8 cellular contexts compared by ENCODE assay signal in the genomic region with DNA sequence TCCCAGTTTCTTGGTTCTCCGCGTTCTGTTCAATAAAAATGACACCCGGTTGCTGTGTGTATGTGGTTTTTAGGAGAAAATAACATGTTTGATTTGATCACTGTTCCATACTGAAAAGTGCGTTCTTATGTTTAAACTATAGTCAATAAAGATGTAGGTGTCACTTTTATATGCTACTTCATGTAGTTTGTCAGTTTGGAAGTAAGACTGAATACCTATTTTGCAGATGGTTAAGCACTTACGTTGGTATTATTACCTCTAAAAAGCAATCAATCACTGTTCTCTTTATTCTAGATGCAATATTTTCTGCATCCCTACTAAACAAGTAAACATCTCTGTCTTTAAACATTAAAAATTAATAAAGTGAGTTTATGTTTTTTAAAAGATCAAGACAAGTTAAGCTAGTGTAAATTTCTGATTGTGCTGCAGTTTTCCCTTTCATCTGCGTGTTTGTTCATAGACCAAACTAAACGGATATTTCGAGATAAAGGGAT. TPM values are rescaled to one million over a fixed set of nuclear protein-coding genes. Genes with fewer than 3 reads are reported as not detected.
A peak's percentile ranks its signal among the peaks of the same experiment; 100 is the strongest.
DNase-seq lines count a peak whose midpoint lies in the region; ATAC-seq and TF ChIP-seq lines count a peak whose summit lies in the region.

No MANE protein-coding gene starts in this region.

- TF ChIP-seq POLR2A in vagina (IDR thresholded peaks at IDR 0.05): no peak

- peaks cover 35% of the 10 kb centered on the region for H3K4me1 Mint-ChIP-seq in stimulated activated naive CD8-positive, alpha-beta T cell treated with anti-CD3 and anti-CD28 coated beads, Interleukin-15, Interleukin-2, amounts not matched to agents 100 ng/mL and 50 ng/mL, for 24 hours (ENCODE audit: low read depth)

- peaks cover 27% of the 10 kb centered on the region for H3K36me3 Mint-ChIP-seq in stimulated activated naive CD8-positive, alpha-beta T cell treated with anti-CD3 and anti-CD28 coated beads, Interleukin-15, Interleukin-2, amounts not matched to agents 100 ng/mL and 50 ng/mL, for 24 hours (ENCODE audit: low read depth)

- H3K27ac ChIP-seq in ascending aorta (no peak overlapping the region), lung (ENCODE audit: low read depth in 1 of 2, low read length in 1 of 2) (no peak overlapping the region), vagina (peak overlapping the region; percentile 84)

- no peaks in the 10 kb centered on the region for H3K9me3 ChIP-seq in ascending aorta
- H3K9me3 ChIP-seq in lung (ENCODE audit: control insufficient read depth in 2 of 2, insufficient read depth in 1 of 2, low read length in 1 of 2): no peaks in the 10 kb centered on the region
- no peaks in the 10 kb centered on the region for H3K9me3 ChIP-seq in vagina

- DNase-seq in stimulated activated naive CD8-positive, alpha-beta T cell treated with anti-CD3 and anti-CD28 coated beads, Interleukin-15, Interleukin-2, amounts not matched to agents 100 U/mL and 50 U/mL, for 24 hours: no peak
- DNase-seq in ascending aorta (ENCODE audit: low spot score in 2 of 2) (no peak), lung (ENCODE audit: low spot score) (no peak), vagina (ENCODE audit: extremely low spot score in 2 of 2) (no peak)
- no peak for DNase-seq in activated CD4-positive, CD25-positive, alpha-beta regulatory T cell (lab: John Stamatoyannopoulos, UW)

- H3K4me3 ChIP-seq in ascending aorta (peak overlapping the region; percentile 58 to 70), lung (peak overlapping the region; percentile 77), vagina (peak overlapping the region; percentile 65 to 70)

- H3K27me3 Mint-ChIP-seq in stimulated activated naive CD8-positive, alpha-beta T cell treated with anti-CD3 and anti-CD28 coated beads, Interleukin-15, Interleukin-2, amounts not matched to agents 100 ng/mL and 50 ng/mL, for 24 hours: no peaks in the 10 kb centered on the region

- peaks cover 4 to 5% of the 10 kb centered on the region in 2 donors for H3K4me1 ChIP-seq in ascending aorta
- H3K4me1 ChIP-seq in lung (ENCODE audit: control insufficient read depth in 2 of 2, insufficient read depth in 2 of 2, low read length in 2 of 2): peaks cover 2 to 3% of the 10 kb centered on the region in 2 donors
- H3K4me1 ChIP-seq in vagina: peaks cover 10% of the 10 kb centered on the region

- H3K36me3 ChIP-seq in ascending aorta: no peaks in the 10 kb centered on the region
- no peaks in the 10 kb centered on the region for H3K36me3 ChIP-seq in lung (ENCODE audit: control insufficient read depth in 2 of 2, insufficient read depth in 2 of 2, low read length in 2 of 2)
- H3K36me3 ChIP-seq in vagina: no peaks in the 10 kb centered on the region

- H3K27me3 ChIP-seq in ascending aorta: no peaks in the 10 kb centered on the region
- no peaks in the 10 kb centered on the region for H3K27me3 ChIP-seq in lung (ENCODE audit: control insufficient read depth, insufficient read depth)
- H3K27me3 ChIP-seq in vagina: no peaks in the 10 kb centered on the region

- peak overlapping the region; percentile 90 for H3K4me3 Mint-ChIP-seq in stimulated activated naive CD8-positive, alpha-beta T cell treated with anti-CD3 and anti-CD28 coated beads, Interleukin-15, Interleukin-2, amounts not matched to agents 100 ng/mL and 50 ng/mL, for 24 hours

- ATAC-seq in stimulated activated naive CD8-positive, alpha-beta T cell treated with anti-CD3 and anti-CD28 coated beads, Interleukin-15, Interleukin-2, amounts not matched to agents 100 U/mL and 50 U/mL, for 24 hours: no peak
- ATAC-seq in lung (ENCODE audit: insufficient read depth, low FRiP score): no peak
- no peak for ATAC-seq in GM19328 (IDR thresholded peaks at IDR 0.05; ENCODE audit: unreplicated experiment)
- ATAC-seq in GM19467 (IDR thresholded peaks at IDR 0.05; ENCODE audit: unreplicated experiment): no peak

- H3K9me3 Mint-ChIP-seq in stimulated activated naive CD8-positive, alpha-beta T cell treated with anti-CD3 and anti-CD28 coated beads, Interleukin-15, Interleukin-2, amounts not matched to agents 100 ng/mL and 50 ng/mL, for 24 hours: no peaks in the 10 kb centered on the region

- peak overlapping the region; percentile 96 for H3K27ac Mint-ChIP-seq in stimulated activated naive CD8-positive, alpha-beta T cell treated with anti-CD3 and anti-CD28 coated beads, Interleukin-15, Interleukin-2, amounts not matched to agents 100 ng/mL and 50 ng/mL, for 24 hours

- no peak for TF ChIP-seq CTCF in ascending aorta (IDR thresholded peaks at IDR 0.05)
- TF ChIP-seq CTCF in lung (IDR thresholded peaks at IDR 0.05; ENCODE audit: control extremely low read depth, extremely low read depth): no peak
- TF ChIP-seq CTCF in vagina (IDR thresholded peaks at IDR 0.05): no peak

- WGBS in lung, 2 donors: 2 to 5% methylated on average over 8 of the region's 8 CpGs

- intact Hi-C loops in ascending aorta (cut with DNase I) (loop anchor here (5.0 kb wide), 3 partner anchors 104 to 1109 kb away; a partner anchor contains a TSS), vagina (cut with DNase I) (no loop called here)

RNA-seq across cellular contexts. Expression of a gene that starts 0.7 kb away (rescaled TPM):
- total RNA-seq in ascending aorta: not detected
- 1 to 10 TPM; 1.3 to 7.5 TPM for total RNA-seq in lung
- 1 to 10 TPM; 1.0 to 1.1 TPM for polyA plus RNA-seq in lung
- 3.4 TPM for total RNA-seq in vagina

RNA-seq across cellular contexts. Expression of a gene that starts 19.7 kb away (rescaled TPM):
- 22.7 TPM for total RNA-seq in ascending aorta
- total RNA-seq in lung: 10 to 100 TPM; 31.6 to 39.2 TPM
- polyA plus RNA-seq in lung: 10 to 100 TPM in 1 of 2 donors, 1 to 10 TPM in 1; 9.1 to 10.4 TPM
- 22.3 TPM for total RNA-seq in vagina
